ENCODE assay signal across 10 cellular contexts in genomic region chr11:126919147-126919823, GRCh38.
DNase-seq lines count a peak whose midpoint lies in the region; ATAC-seq and TF ChIP-seq lines count a peak whose summit lies in the region.
"Had no signal": no experiment of that assay in that cellular context is flagged by ENCODE, and none has a peak within 500 bp of the region (broad histone marks: within the 10 kb centered on the region; RNA-seq: fewer than 3 reads in every experiment).

No MANE protein-coding gene starts in this region.

- POLR2A ChIA-PET in WTC11 (lab: Charles Lee), result no interaction called here

- H3K4me3 Mint-ChIP-seq in WTC11, result no peak overlapping the region

- H3K27me3 Mint-ChIP-seq in WTC11 (ENCODE audit: low read depth), result no peaks in the 10 kb centered on the region; the same call in 1 of the 2 replicates

- DNase-seq in myocyte (ENCODE audit: low read depth) (peak; percentile 77), activated gamma-delta T cell treated with Interleukin-2 at 50 U/mL for 16 hours (no peak), left lobe of liver (ENCODE audit: low spot score) (no peak), WTC11 (ENCODE audit: low spot score) (no peak)
- DNase-seq: activated CD4-positive, alpha-beta T cell treated with anti-CD3 and anti-CD28 coated beads, Interleukin-2, amount 50 U/mL, for 4 hours; hypothalamus had no signal

- H3K36me3 Mint-ChIP-seq in WTC11, result no peaks in the 10 kb centered on the region

- H3K9me3 Mint-ChIP-seq in WTC11, result peaks cover 6% of the 10 kb centered on the region

- peaks cover 9% of the 10 kb centered on the region for H3K4me1 Mint-ChIP-seq in WTC11

- H3K27ac Mint-ChIP-seq in WTC11, result no peak overlapping the region

- CTCF ChIA-PET in WTC11 (lab: Charles Lee), result no interaction called here

- ATAC-seq in GM19023 (IDR thresholded peaks at IDR 0.05; ENCODE audit: unreplicated experiment) (peak; percentile 35), GM21825 (IDR thresholded peaks at IDR 0.05; ENCODE audit: unreplicated experiment) (peak; percentile 52), HG03460 (IDR thresholded peaks at IDR 0.05; ENCODE audit: unreplicated experiment) (peak; percentile 50), left lobe of liver (no peak), WTC11 (no peak), HG02571 (IDR thresholded peaks at IDR 0.05; ENCODE audit: unreplicated experiment) (no peak)

- TF ChIP-seq CTCF in WTC11 (IDR thresholded peaks at IDR 0.05), result no peak

TF ChIP-seq in WTC11, 78 proteins besides CTCF, POLR2A, EP300 and RAD21 (continues in another document):
- TF ChIP-seq CDX4 (CRISPR knock-in tag; IDR thresholded peaks at IDR 0.05; ENCODE audit: borderline replicate concordance) (no peak), MXD4 (CRISPR knock-in tag; IDR thresholded peaks at IDR 0.05; ENCODE audit: borderline replicate concordance) (no peak), ZMAT4 (CRISPR knock-in tag; IDR thresholded peaks at IDR 0.05) (no peak), ZNF423 (CRISPR knock-in tag; IDR thresholded peaks at IDR 0.05) (no peak), SMAD3 (CRISPR knock-in tag; IDR thresholded peaks at IDR 0.05; ENCODE audit: borderline replicate concordance) (no peak), ZSCAN18 (CRISPR knock-in tag; IDR thresholded peaks at IDR 0.05) (no peak), GABPB1 (CRISPR knock-in tag; IDR thresholded peaks at IDR 0.05) (no peak), TEAD1 (CRISPR knock-in tag; IDR thresholded peaks at IDR 0.05) (no peak), TP53 (CRISPR knock-in tag; IDR thresholded peaks at IDR 0.05) (no peak)
- TF ChIP-seq, protein P1, sequence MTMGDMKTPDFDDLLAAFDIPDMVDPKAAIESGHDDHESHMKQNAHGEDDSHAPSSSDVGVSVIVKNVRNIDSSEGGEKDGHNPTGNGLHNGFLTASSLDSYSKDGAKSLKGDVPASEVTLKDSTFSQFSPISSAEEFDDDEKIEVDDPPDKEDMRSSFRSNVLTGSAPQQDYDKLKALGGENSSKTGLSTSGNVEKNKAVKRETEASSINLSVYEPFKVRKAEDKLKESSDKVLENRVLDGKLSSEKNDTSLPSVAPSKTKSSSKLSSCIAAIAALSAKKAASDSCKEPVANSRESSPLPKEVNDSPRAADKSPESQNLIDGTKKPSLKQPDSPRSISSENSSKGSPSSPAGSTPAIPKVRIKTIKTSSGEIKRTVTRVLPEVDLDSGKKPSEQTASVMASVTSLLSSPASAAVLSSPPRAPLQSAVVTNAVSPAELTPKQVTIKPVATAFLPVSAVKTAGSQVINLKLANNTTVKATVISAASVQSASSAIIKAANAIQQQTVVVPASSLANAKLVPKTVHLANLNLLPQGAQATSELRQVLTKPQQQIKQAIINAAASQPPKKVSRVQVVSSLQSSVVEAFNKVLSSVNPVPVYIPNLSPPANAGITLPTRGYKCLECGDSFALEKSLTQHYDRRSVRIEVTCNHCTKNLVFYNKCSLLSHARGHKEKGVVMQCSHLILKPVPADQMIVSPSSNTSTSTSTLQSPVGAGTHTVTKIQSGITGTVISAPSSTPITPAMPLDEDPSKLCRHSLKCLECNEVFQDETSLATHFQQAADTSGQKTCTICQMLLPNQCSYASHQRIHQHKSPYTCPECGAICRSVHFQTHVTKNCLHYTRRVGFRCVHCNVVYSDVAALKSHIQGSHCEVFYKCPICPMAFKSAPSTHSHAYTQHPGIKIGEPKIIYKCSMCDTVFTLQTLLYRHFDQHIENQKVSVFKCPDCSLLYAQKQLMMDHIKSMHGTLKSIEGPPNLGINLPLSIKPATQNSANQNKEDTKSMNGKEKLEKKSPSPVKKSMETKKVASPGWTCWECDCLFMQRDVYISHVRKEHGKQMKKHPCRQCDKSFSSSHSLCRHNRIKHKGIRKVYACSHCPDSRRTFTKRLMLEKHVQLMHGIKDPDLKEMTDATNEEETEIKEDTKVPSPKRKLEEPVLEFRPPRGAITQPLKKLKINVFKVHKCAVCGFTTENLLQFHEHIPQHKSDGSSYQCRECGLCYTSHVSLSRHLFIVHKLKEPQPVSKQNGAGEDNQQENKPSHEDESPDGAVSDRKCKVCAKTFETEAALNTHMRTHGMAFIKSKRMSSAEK (CRISPR knock-in tag; IDR thresholded peaks at IDR 0.05; ENCODE audit: borderline replicate concordance), result no peak
- TF ChIP-seq, protein P2, sequence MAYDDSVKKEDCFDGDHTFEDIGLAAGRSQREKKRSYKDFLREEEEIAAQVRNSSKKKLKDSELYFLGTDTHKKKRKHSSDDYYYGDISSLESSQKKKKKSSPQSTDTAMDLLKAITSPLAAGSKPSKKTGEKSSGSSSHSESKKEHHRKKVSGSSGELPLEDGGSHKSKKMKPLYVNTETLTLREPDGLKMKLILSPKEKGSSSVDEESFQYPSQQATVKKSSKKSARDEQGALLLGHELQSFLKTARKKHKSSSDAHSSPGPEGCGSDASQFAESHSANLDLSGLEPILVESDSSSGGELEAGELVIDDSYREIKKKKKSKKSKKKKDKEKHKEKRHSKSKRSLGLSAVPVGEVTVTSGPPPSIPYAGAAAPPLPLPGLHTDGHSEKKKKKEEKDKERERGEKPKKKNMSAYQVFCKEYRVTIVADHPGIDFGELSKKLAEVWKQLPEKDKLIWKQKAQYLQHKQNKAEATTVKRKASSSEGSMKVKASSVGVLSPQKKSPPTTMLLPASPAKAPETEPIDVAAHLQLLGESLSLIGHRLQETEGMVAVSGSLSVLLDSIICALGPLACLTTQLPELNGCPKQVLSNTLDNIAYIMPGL (CRISPR knock-in tag; IDR thresholded peaks at IDR 0.05), result no peak
- TF ChIP-seq, protein P3, sequence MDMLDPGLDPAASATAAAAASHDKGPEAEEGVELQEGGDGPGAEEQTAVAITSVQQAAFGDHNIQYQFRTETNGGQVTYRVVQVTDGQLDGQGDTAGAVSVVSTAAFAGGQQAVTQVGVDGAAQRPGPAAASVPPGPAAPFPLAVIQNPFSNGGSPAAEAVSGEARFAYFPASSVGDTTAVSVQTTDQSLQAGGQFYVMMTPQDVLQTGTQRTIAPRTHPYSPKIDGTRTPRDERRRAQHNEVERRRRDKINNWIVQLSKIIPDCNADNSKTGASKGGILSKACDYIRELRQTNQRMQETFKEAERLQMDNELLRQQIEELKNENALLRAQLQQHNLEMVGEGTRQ (CRISPR knock-in tag; IDR thresholded peaks at IDR 0.05), result no peak
- TF ChIP-seq, protein P4, sequence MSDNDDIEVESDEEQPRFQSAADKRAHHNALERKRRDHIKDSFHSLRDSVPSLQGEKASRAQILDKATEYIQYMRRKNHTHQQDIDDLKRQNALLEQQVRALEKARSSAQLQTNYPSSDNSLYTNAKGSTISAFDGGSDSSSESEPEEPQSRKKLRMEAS (CRISPR knock-in tag; IDR thresholded peaks at IDR 0.05), result no peak
- TF ChIP-seq, protein P5, sequence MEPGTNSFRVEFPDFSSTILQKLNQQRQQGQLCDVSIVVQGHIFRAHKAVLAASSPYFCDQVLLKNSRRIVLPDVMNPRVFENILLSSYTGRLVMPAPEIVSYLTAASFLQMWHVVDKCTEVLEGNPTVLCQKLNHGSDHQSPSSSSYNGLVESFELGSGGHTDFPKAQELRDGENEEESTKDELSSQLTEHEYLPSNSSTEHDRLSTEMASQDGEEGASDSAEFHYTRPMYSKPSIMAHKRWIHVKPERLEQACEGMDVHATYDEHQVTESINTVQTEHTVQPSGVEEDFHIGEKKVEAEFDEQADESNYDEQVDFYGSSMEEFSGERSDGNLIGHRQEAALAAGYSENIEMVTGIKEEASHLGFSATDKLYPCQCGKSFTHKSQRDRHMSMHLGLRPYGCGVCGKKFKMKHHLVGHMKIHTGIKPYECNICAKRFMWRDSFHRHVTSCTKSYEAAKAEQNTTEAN (CRISPR knock-in tag; IDR thresholded peaks at IDR 0.05), result no peak
- TF ChIP-seq, protein P6, sequence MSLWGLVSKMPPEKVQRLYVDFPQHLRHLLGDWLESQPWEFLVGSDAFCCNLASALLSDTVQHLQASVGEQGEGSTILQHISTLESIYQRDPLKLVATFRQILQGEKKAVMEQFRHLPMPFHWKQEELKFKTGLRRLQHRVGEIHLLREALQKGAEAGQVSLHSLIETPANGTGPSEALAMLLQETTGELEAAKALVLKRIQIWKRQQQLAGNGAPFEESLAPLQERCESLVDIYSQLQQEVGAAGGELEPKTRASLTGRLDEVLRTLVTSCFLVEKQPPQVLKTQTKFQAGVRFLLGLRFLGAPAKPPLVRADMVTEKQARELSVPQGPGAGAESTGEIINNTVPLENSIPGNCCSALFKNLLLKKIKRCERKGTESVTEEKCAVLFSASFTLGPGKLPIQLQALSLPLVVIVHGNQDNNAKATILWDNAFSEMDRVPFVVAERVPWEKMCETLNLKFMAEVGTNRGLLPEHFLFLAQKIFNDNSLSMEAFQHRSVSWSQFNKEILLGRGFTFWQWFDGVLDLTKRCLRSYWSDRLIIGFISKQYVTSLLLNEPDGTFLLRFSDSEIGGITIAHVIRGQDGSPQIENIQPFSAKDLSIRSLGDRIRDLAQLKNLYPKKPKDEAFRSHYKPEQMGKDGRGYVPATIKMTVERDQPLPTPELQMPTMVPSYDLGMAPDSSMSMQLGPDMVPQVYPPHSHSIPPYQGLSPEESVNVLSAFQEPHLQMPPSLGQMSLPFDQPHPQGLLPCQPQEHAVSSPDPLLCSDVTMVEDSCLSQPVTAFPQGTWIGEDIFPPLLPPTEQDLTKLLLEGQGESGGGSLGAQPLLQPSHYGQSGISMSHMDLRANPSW (CRISPR knock-in tag; conservative IDR thresholded peaks at IDR 0.05; ENCODE audit: low read depth), result no peak

Comparison
In these comparisons a context has a peak if more than half of its experiments do, and no peak if none do; other contexts are left out.
1. ATAC-seq: peak in GM19023 (single experiment), GM21825 (single experiment) and HG03460 (single experiment); none in left lobe of liver (single experiment), WTC11 (single experiment) and HG02571 (single experiment).